ENCODE assay signal across 21 cellular contexts in genomic region chr18:58516514-58517285, GRCh38.
"Had no signal": no experiment of that assay in that cellular context is flagged by ENCODE, and none has a peak within 500 bp of the region (broad histone marks: within the 10 kb centered on the region; RNA-seq: fewer than 3 reads in every experiment).

No MANE protein-coding gene starts in this region.

- H3K36me3 Mint-ChIP-seq: memory B cell; natural killer cell treated with Interleukin-12 subunit alpha and Interleukin-12 subunit beta and Interleukin-15 and Interleukin-18, amount 100 ng/mL, for 72 hours; neural progenitor cell had no signal

- H2AFZ ChIP-seq: neural progenitor cell had no signal

- H3K4me2 ChIP-seq: neural progenitor cell had no signal

- ATAC-seq: gastrocnemius medialis; left lung; lower lobe of right lung; natural killer cell treated with Interleukin-12 subunit alpha and Interleukin-12 subunit beta and Interleukin-15 and Interleukin-18, amount 100 ng/mL, for 72 hours had no signal

- H3K27ac Mint-ChIP-seq: memory B cell; natural killer cell treated with Interleukin-12 subunit alpha and Interleukin-12 subunit beta and Interleukin-15 and Interleukin-18, amount 100 ng/mL, for 72 hours; neural progenitor cell had no signal

- DNase-seq: cortex of kidney; dorsolateral prefrontal cortex; effector CD8-positive, alpha-beta T cell; gastrocnemius medialis; heart right ventricle; hypothalamus; left lung; lower lobe of right lung; midbrain; occipital lobe; small intestine; stimulated activated CD4-positive, alpha-beta T cell treated with anti-CD3 and anti-CD28 coated beads, Interleukin-12 subunit alpha, Interleukin-12 subunit beta, amount 100 ng/mL, for 4 hours; stimulated activated naive CD4-positive, alpha-beta T cell treated with Interleukin-2 at 50 U/mL for 16 hours; upper lobe of left lung had no signal

- H3K9ac ChIP-seq: neural progenitor cell had no signal

- H3K4me3 ChIP-seq: dorsolateral prefrontal cortex, esophagus muscularis mucosa, gastrocnemius medialis, heart right ventricle, left lung, lower lobe of right lung, neural progenitor cell, upper lobe of left lung, vagina had no signal

- H3K9me3 ChIP-seq: esophagus muscularis mucosa, gastrocnemius medialis, heart right ventricle, left lung, lower lobe of right lung, upper lobe of left lung, vagina had no signal

- H3K27me3 ChIP-seq: esophagus muscularis mucosa, gastrocnemius medialis, heart right ventricle, neural progenitor cell, upper lobe of left lung, vagina had no signal

- H3K4me1 ChIP-seq: esophagus muscularis mucosa, gastrocnemius medialis, heart right ventricle, left lung, lower lobe of right lung, upper lobe of left lung, vagina had no signal

- H3K4me3 Mint-ChIP-seq: memory B cell; natural killer cell treated with Interleukin-12 subunit alpha and Interleukin-12 subunit beta and Interleukin-15 and Interleukin-18, amount 100 ng/mL, for 72 hours; neural progenitor cell had no signal

- H3K36me3 ChIP-seq: left lung, lower lobe of right lung, neural progenitor cell, upper lobe of left lung, vagina had no signal

- FAIRE-seq: endometrium, keratinocyte, small intestine had no signal

- H3K9me3 Mint-ChIP-seq: memory B cell; natural killer cell treated with Interleukin-12 subunit alpha and Interleukin-12 subunit beta and Interleukin-15 and Interleukin-18, amount 100 ng/mL, for 72 hours had no signal

- H3K27ac ChIP-seq: dorsolateral prefrontal cortex, esophagus muscularis mucosa, gastrocnemius medialis, heart right ventricle, left lung, lower lobe of right lung, neural progenitor cell, upper lobe of left lung, vagina had no signal
